In the genomic region with DNA sequence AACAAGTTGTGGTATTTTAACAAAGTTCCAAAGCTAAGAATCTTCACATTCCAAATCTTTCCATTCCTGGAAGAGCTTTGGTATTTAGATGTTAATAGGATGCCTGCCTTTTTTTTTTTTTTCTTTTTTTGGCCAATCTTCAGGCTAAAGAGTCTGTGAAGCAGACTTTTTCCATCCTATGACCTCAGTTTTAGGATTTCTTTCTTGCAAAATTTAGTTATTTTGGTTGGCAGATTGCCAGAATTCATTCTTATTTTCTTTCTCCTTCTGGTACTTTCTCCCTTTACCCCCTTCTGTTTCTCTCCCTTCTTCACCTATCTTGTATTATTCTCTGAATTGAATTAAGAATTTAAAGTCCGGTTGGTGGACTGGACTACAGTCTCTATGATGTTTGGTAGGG, we compare ENCODE assay signal across 17 cellular contexts.
DNase-seq lines count a peak whose midpoint lies in the region; ATAC-seq, FAIRE-seq and TF ChIP-seq lines count a peak whose summit lies in the region.
"Had no signal": no experiment of that assay in that cellular context is flagged by ENCODE, and none has a peak within 500 bp of the region (broad histone marks: within the 10 kb centered on the region; RNA-seq: fewer than 3 reads in every experiment).

No MANE protein-coding gene starts in this region.

- TF ChIP-seq CTCF in astrocyte (IDR thresholded peaks at IDR 0.05; ENCODE audit: insufficient read depth, low read depth, low read length) (no peak), heart left ventricle (IDR thresholded peaks at IDR 0.05) (no peak), sigmoid colon (IDR thresholded peaks at IDR 0.05) (no peak)
- TF ChIP-seq CTCF in CD8-positive, alpha-beta T cell (IDR thresholded peaks at IDR 0.05) = no peak

- no peaks in the 10 kb centered on the region for H3K9me3 Mint-ChIP-seq in astrocyte (ENCODE audit: unreplicated experiment)
- H3K9me3 Mint-ChIP-seq in CD8-positive, alpha-beta T cell = no peaks in the 10 kb centered on the region
- H3K9me3 Mint-ChIP-seq: activated naive CD8-positive, alpha-beta T cell treated with anti-CD3 and anti-CD28 coated beads for 36 hours; stimulated activated effector memory CD8-positive, alpha-beta T cell treated with anti-CD3 and anti-CD28 coated beads, Interleukin-12 subunit alpha, Interleukin-12 subunit beta, amount 100 ng/mL, for 72 hours had no signal

- peak overlapping the region; percentile 21 for H3K4me2 ChIP-seq in astrocyte (ENCODE audit: low read length)
- H3K4me2 ChIP-seq: BLaER1 treated with 17β-estradiol and CSF1 and Interleukin-3, amounts not matched to agents 10 nM and 100 nM had no signal

- H3K9me3 ChIP-seq in astrocyte (ENCODE audit: insufficient read depth, low read depth, low read length) = no peaks in the 10 kb centered on the region
- H3K9me3 ChIP-seq in heart left ventricle = peaks cover 0 to under 1% (median 0%) of the 10 kb centered on the region in 12 donors
- no peaks in the 10 kb centered on the region for H3K9me3 ChIP-seq in sigmoid colon
- H3K9me3 ChIP-seq in CD8-positive, alpha-beta T cell (ENCODE audit: low read length) = no peaks in the 10 kb centered on the region
- H3K9me3 ChIP-seq: BLaER1 treated with 17β-estradiol and CSF1 and Interleukin-3, amounts not matched to agents 10 nM and 100 nM had no signal

- no peaks in the 10 kb centered on the region for H3K36me3 Mint-ChIP-seq in astrocyte (ENCODE audit: low read depth, unreplicated experiment)
- no peaks in the 10 kb centered on the region for H3K36me3 Mint-ChIP-seq in CD8-positive, alpha-beta T cell
- H3K36me3 Mint-ChIP-seq: activated naive CD8-positive, alpha-beta T cell treated with anti-CD3 and anti-CD28 coated beads for 36 hours; stimulated activated effector memory CD8-positive, alpha-beta T cell treated with anti-CD3 and anti-CD28 coated beads, Interleukin-12 subunit alpha, Interleukin-12 subunit beta, amount 100 ng/mL, for 72 hours had no signal

- peak; percentile 90 for FAIRE-seq in astrocyte (lab: Jason Lieb, UNC)
- FAIRE-seq: HTR-8/SVneo had no signal

- H3K4me1 Mint-ChIP-seq in astrocyte (ENCODE audit: low read depth, unreplicated experiment) = peaks cover 30% of the 10 kb centered on the region
- no peaks in the 10 kb centered on the region for H3K4me1 Mint-ChIP-seq in CD8-positive, alpha-beta T cell (ENCODE audit: low read depth)
- H3K4me1 Mint-ChIP-seq: activated naive CD8-positive, alpha-beta T cell treated with anti-CD3 and anti-CD28 coated beads for 36 hours; stimulated activated effector memory CD8-positive, alpha-beta T cell treated with anti-CD3 and anti-CD28 coated beads, Interleukin-12 subunit alpha, Interleukin-12 subunit beta, amount 100 ng/mL, for 72 hours had no signal

- TF ChIP-seq POLR2A in heart left ventricle (IDR thresholded peaks at IDR 0.05) (no peak), sigmoid colon (IDR thresholded peaks at IDR 0.05) (no peak)

- POLR2A ChIA-PET in CD8-positive, alpha-beta T cell (lab: Charles Lee) = no interaction called here

- DNase-seq in GM04503 (ENCODE audit: low read depth) (peak; percentile 57), astrocyte (ENCODE audit: low read depth) (peak; percentile 80), heart left ventricle (no peak), sigmoid colon (no peak), posterior vena cava (ENCODE audit: low spot score) (no peak)
- no peak for DNase-seq in CD8-positive, alpha-beta T cell
- DNase-seq: activated naive CD8-positive, alpha-beta T cell treated with anti-CD3 and anti-CD28 coated beads for 36 hours; NCI-H1436; NCI-H524 treated with DMSO at 0.1 percent for 48 hours; stimulated activated CD4-positive, alpha-beta T cell treated with anti-CD3 and anti-CD28 coated beads, Interleukin-2, amount 100 ng/mL, for 48 hours had no signal

- no peak overlapping the region for H3K4me3 ChIP-seq in astrocyte (ENCODE audit: insufficient read depth, low read depth, low read length)
- peak overlapping the region in 6 of 12 donors; percentile 16 to 39 (median 31) for H3K4me3 ChIP-seq in heart left ventricle
- H3K4me3 ChIP-seq in sigmoid colon = no peak overlapping the region
- no peak overlapping the region for H3K4me3 ChIP-seq in CD8-positive, alpha-beta T cell (ENCODE audit: low read depth, low read length)
- H3K4me3 ChIP-seq: BLaER1 treated with 17β-estradiol and CSF1 and Interleukin-3, amounts not matched to agents 10 nM and 100 nM had no signal

- H3K27me3 Mint-ChIP-seq in astrocyte (ENCODE audit: low read depth, unreplicated experiment) = no peaks in the 10 kb centered on the region
- peaks cover 8% of the 10 kb centered on the region for H3K27me3 Mint-ChIP-seq in CD8-positive, alpha-beta T cell (ENCODE audit: low read depth)

- no peak overlapping the region for H3K9ac ChIP-seq in astrocyte (ENCODE audit: low read length)
- H3K9ac ChIP-seq: BLaER1 treated with 17β-estradiol and CSF1 and Interleukin-3, amounts not matched to agents 10 nM and 100 nM had no signal

- H3K27ac ChIP-seq in astrocyte (ENCODE audit: low read depth, low read length) = peak overlapping the region; percentile 33
- peak overlapping the region in 10 of 12 donors; percentile 18 to 80 (median 68) for H3K27ac ChIP-seq in heart left ventricle
- peak overlapping the region in 3 of 4 donors; percentile 7 to 61 (median 54) for H3K27ac ChIP-seq in sigmoid colon
- H3K27ac ChIP-seq in CD8-positive, alpha-beta T cell (ENCODE audit: low read depth, low read length) = no peak overlapping the region
- H3K27ac ChIP-seq: BLaER1 treated with 17β-estradiol and CSF1 and Interleukin-3, amounts not matched to agents 10 nM and 100 nM had no signal

- H3K27me3 ChIP-seq in astrocyte (ENCODE audit: insufficient read depth, low read length) (no peaks in the 10 kb centered on the region), heart left ventricle (no peaks in the 10 kb centered on the region), sigmoid colon (no peaks in the 10 kb centered on the region)
- no peaks in the 10 kb centered on the region for H3K27me3 ChIP-seq in CD8-positive, alpha-beta T cell (ENCODE audit: insufficient read depth, low read length)
- H3K27me3 ChIP-seq: BLaER1 treated with 17β-estradiol and CSF1 and Interleukin-3, amounts not matched to agents 10 nM and 100 nM had no signal

- no peak overlapping the region for H3K4me3 Mint-ChIP-seq in astrocyte (ENCODE audit: unreplicated experiment)
- H3K4me3 Mint-ChIP-seq in CD8-positive, alpha-beta T cell = no peak overlapping the region
- H3K4me3 Mint-ChIP-seq: activated naive CD8-positive, alpha-beta T cell treated with anti-CD3 and anti-CD28 coated beads for 36 hours; stimulated activated effector memory CD8-positive, alpha-beta T cell treated with anti-CD3 and anti-CD28 coated beads, Interleukin-12 subunit alpha, Interleukin-12 subunit beta, amount 100 ng/mL, for 72 hours had no signal

- 62 to 82% (median 74%) methylated on average over 1 of the region's 1 CpG for WGBS in heart left ventricle, 4 donors
- WGBS in sigmoid colon, 2 donors = 85 to 91% methylated on average over 1 of the region's 1 CpG

- no peak overlapping the region for H2AFZ ChIP-seq in astrocyte (ENCODE audit: low read depth, low read length)

- no peaks in the 10 kb centered on the region for H3K36me3 ChIP-seq in astrocyte (ENCODE audit: insufficient read depth, low read length)
- no peaks in the 10 kb centered on the region for H3K36me3 ChIP-seq in heart left ventricle
- H3K36me3 ChIP-seq in sigmoid colon = no peaks in the 10 kb centered on the region
- H3K36me3 ChIP-seq in CD8-positive, alpha-beta T cell (ENCODE audit: insufficient read depth, low read length) = no peaks in the 10 kb centered on the region

- peaks cover 12% of the 10 kb centered on the region for H3K4me1 ChIP-seq in astrocyte (ENCODE audit: insufficient read depth, low read length)
- H3K4me1 ChIP-seq in heart left ventricle = peaks cover 0 to 71% (median 25%) of the 10 kb centered on the region in 12 donors
- peaks cover 0 to 44% (median 29%) of the 10 kb centered on the region in 4 donors for H3K4me1 ChIP-seq in sigmoid colon
- no peaks in the 10 kb centered on the region for H3K4me1 ChIP-seq in CD8-positive, alpha-beta T cell (ENCODE audit: insufficient read depth, low read length)
- H3K4me1 ChIP-seq: BLaER1 treated with 17β-estradiol and CSF1 and Interleukin-3, amounts not matched to agents 10 nM and 100 nM had no signal

- ATAC-seq in heart left ventricle (peak in 3 of 4 donors; percentile 29 to 71 (median 43)), GM19452 (IDR thresholded peaks at IDR 0.05; ENCODE audit: unreplicated experiment) (no peak), GM21576 (IDR thresholded peaks at IDR 0.05; ENCODE audit: unreplicated experiment) (no peak)
- ATAC-seq in CD8-positive, alpha-beta T cell = no peak
- ATAC-seq: HCT116; stimulated activated effector memory CD8-positive, alpha-beta T cell treated with anti-CD3 and anti-CD28 coated beads, Interleukin-12 subunit alpha, Interleukin-12 subunit beta, amount 100 ng/mL, for 72 hours had no signal

- H3K79me2 ChIP-seq in astrocyte (ENCODE audit: insufficient read depth, low read length) = no peaks in the 10 kb centered on the region

- CTCF ChIA-PET in CD8-positive, alpha-beta T cell (lab: Charles Lee) = interaction anchor here (0.6 kb wide), 1 partner anchor 556 kb away, joined by 3 read pairs; no protein-coding TSS in a partner anchor

- peak overlapping the region; percentile 19 for H3K27ac Mint-ChIP-seq in astrocyte (ENCODE audit: unreplicated experiment)
- H3K27ac Mint-ChIP-seq in CD8-positive, alpha-beta T cell = no peak overlapping the region
- H3K27ac Mint-ChIP-seq: activated naive CD8-positive, alpha-beta T cell treated with anti-CD3 and anti-CD28 coated beads for 36 hours; progenitor cell of endocrine pancreas; stimulated activated effector memory CD8-positive, alpha-beta T cell treated with anti-CD3 and anti-CD28 coated beads, Interleukin-12 subunit alpha, Interleukin-12 subunit beta, amount 100 ng/mL, for 72 hours had no signal

- TF ChIP-seq EP300 in sigmoid colon (IDR thresholded peaks at IDR 0.05) = no peak

- intact Hi-C loops in heart left ventricle (cut with DNase I) = loop anchor here in 2 of 10 donors (5.0 to 10.0 kb wide), 2 partner anchors 45 to 143 kb away; no protein-coding TSS in a partner anchor
- intact Hi-C loops in sigmoid colon (cut with DNase I) = no loop called here
- intact Hi-C loops in CD8-positive, alpha-beta T cell (cut with DNase I, micrococcal nuclease) = no loop called here
- intact Hi-C loops in posterior vena cava (cut with DNase I) = no loop called here

- no peaks in the 10 kb centered on the region for H4K20me1 ChIP-seq in astrocyte (ENCODE audit: insufficient read depth, low read length)
- H4K20me1 ChIP-seq: BLaER1 treated with 17β-estradiol and CSF1 and Interleukin-3, amounts not matched to agents 10 nM and 100 nM had no signal

Comparison
In these comparisons a context has a peak if more than half of its experiments do, and no peak if none do; other contexts are left out.
1. DNase-seq: peak in GM04503 (single experiment) and astrocyte (single experiment); none in heart left ventricle (0 of 5), sigmoid colon (single experiment), CD8-positive, alpha-beta T cell (0 of 7) and posterior vena cava (single experiment).
2. ATAC-seq: peak in heart left ventricle (3 of 4); none in GM19452 (single experiment), CD8-positive, alpha-beta T cell (single experiment) and GM21576 (single experiment).